13 cellular contexts compared by ENCODE assay signal in genomic region chr18:10453261-10453884, GRCh38. TPM values are rescaled to one million over a fixed set of nuclear protein-coding genes. Genes with fewer than 3 reads are reported as not detected.
A peak's percentile ranks its signal among the peaks of the same experiment; 100 is the strongest.
DNase-seq lines count a peak whose midpoint lies in the region; ATAC-seq and TF ChIP-seq lines count a peak whose summit lies in the region.
"Had no signal": no experiment of that assay in that cellular context is flagged by ENCODE, and none has a peak within 500 bp of the region (broad histone marks: within the 10 kb centered on the region; RNA-seq: fewer than 3 reads in every experiment).

No MANE protein-coding gene starts in this region.

- no peaks in the 10 kb centered on the region for H3K79me2 ChIP-seq in parathyroid adenoma

- peak overlapping the region; percentile 58; the same call in 1 of the 2 replicates for H3K9ac ChIP-seq in BLaER1
- H3K9ac ChIP-seq in parathyroid adenoma, result no peak overlapping the region
- H3K9ac ChIP-seq: KMS-11 had no signal

- H3K27me3 ChIP-seq in BLaER1 (peaks cover 29% of the 10 kb centered on the region), ascending aorta (no peaks in the 10 kb centered on the region), right atrium auricular region (no peaks in the 10 kb centered on the region), parathyroid adenoma (ENCODE audit: control insufficient read depth, insufficient read depth, low read length) (no peaks in the 10 kb centered on the region)

- H3K27ac ChIP-seq in BLaER1, result peak overlapping the region; percentile 74
- H3K27ac ChIP-seq in ascending aorta, result peak overlapping the region; percentile 89 to 91
- H3K27ac ChIP-seq in right atrium auricular region, result peak overlapping the region; percentile 75 to 85
- H3K27ac ChIP-seq in parathyroid adenoma, result peak overlapping the region; percentile 40
- H3K27ac ChIP-seq: KMS-11 had no signal

- intact Hi-C loops in ascending aorta (cut with DNase I), result loop anchor here (5.0 to 10.0 kb wide), 3 partner anchors 311 to 721 kb away; no protein-coding TSS in a partner anchor

- H3K9me3 ChIP-seq in BLaER1 (no peaks in the 10 kb centered on the region), ascending aorta (no peaks in the 10 kb centered on the region), right atrium auricular region (no peaks in the 10 kb centered on the region), parathyroid adenoma (ENCODE audit: control insufficient read depth, low read length) (no peaks in the 10 kb centered on the region)

- H3K4me3 ChIP-seq in BLaER1 (peak overlapping the region; percentile 79), ascending aorta (peak overlapping the region; percentile 63 to 85), right atrium auricular region (peak overlapping the region in 1 of 2 donors; percentile 75), parathyroid adenoma (ENCODE audit: low read depth, low read length) (no peak overlapping the region)

- TF ChIP-seq CTCF in ascending aorta (IDR thresholded peaks at IDR 0.05) (no peak), right atrium auricular region (IDR thresholded peaks at IDR 0.05) (no peak), parathyroid adenoma (IDR thresholded peaks at IDR 0.05) (no peak)

- H3K36me3 ChIP-seq in BLaER1, result no peaks in the 10 kb centered on the region
- H3K36me3 ChIP-seq in ascending aorta, result no peaks in the 10 kb centered on the region
- no peaks in the 10 kb centered on the region for H3K36me3 ChIP-seq in right atrium auricular region
- no peaks in the 10 kb centered on the region for H3K36me3 ChIP-seq in parathyroid adenoma (ENCODE audit: control insufficient read depth, insufficient read depth, low read length)

- no peak for DNase-seq in ascending aorta (ENCODE audit: low spot score in 2 of 2)
- peak; percentile 63 for DNase-seq in right atrium auricular region (ENCODE audit: low spot score)
- DNase-seq in NCI-H2227 treated with DMSO at 0.1 percent for 48 hours (lab: John Stamatoyannopoulos, UW), result no peak
- DNase-seq in SIG-M5 treated with dmso at 0.1 percent for 504 hours (lab: John Stamatoyannopoulos, UW; ENCODE audit: unreplicated experiment), result no peak
- DNase-seq: AML-193; NCI-H774; stimulated activated CD4-positive, alpha-beta T cell treated with anti-CD3 and anti-CD28 coated beads, Interleukin-2, amount 100 ng/mL, for 48 hours had no signal

- no peaks in the 10 kb centered on the region for H4K20me1 ChIP-seq in BLaER1

- H2AFZ ChIP-seq in parathyroid adenoma, result peak overlapping the region; percentile 89

- ATAC-seq in HG02840 (IDR thresholded peaks at IDR 0.05; ENCODE audit: low FRiP score, unreplicated experiment) (no peak), HG02970 (IDR thresholded peaks at IDR 0.05; ENCODE audit: low FRiP score, unreplicated experiment) (no peak)

- H3K4me2 ChIP-seq in BLaER1 (peak overlapping the region; percentile 89), parathyroid adenoma (ENCODE audit: low read length) (no peak overlapping the region)
- H3K4me2 ChIP-seq: KMS-11 had no signal

- H3K4me1 ChIP-seq in BLaER1, result peaks cover 46% of the 10 kb centered on the region
- H3K4me1 ChIP-seq in ascending aorta, result peaks cover 0 to 20% of the 10 kb centered on the region in 2 donors
- peaks cover 0 to 18% of the 10 kb centered on the region in 2 donors for H3K4me1 ChIP-seq in right atrium auricular region
- peaks cover 3% of the 10 kb centered on the region for H3K4me1 ChIP-seq in parathyroid adenoma

RNA-seq across cellular contexts. Expression of gene APCDD1, which starts 1.1 kb away (rescaled TPM):
- total RNA-seq in ascending aorta (77.0 TPM), right atrium auricular region (10 to 100 TPM; 53.3 to 73.2 TPM)
- total RNA-seq: lung microvascular endothelial cell had no signal

Comparison
In these comparisons a context has a peak if more than half of its experiments do, and no peak if none do; other contexts are left out.
1. H3K27ac ChIP-seq: peak in every context shown above with its lines; median percentile 90 in ascending aorta; 80 in right atrium auricular region; 74 in BLaER1; 40 in parathyroid adenoma.